In the genomic region with DNA sequence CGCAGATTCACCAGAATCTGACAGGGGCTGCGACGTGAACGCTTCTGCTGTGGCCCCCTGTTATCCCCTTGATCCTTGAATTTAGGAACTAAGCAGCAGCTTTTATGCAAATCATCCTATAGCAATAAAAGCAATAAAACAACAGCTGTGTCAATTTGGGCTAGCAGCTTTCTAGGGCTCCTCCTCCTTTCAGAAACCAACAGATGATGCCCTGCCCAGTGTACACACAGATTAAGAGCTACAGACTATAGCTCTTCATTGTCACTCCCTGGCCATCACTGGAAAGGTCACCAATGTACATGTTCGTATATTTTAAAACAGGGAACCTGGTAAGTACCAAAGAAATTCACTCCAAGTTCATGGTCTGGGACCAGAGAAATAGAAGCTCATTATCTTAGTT, we compare ENCODE assay signal across 21 cellular contexts.
DNase-seq lines count a peak whose midpoint lies in the region; TF ChIP-seq lines count a peak whose summit lies in the region.
"Had no signal": no experiment of that assay in that cellular context is flagged by ENCODE, and none has a peak within 500 bp of the region (broad histone marks: within the 10 kb centered on the region; RNA-seq: fewer than 3 reads in every experiment).

No MANE protein-coding gene starts in this region.

- H3K9me3 Mint-ChIP-seq in endothelial cell (ENCODE audit: unreplicated experiment) = no peaks in the 10 kb centered on the region
- H3K9me3 Mint-ChIP-seq: activated CD4-positive, alpha-beta memory T cell treated with anti-CD3 and anti-CD28 coated beads for 36 hours; immature natural killer cell; stimulated activated naive CD8-positive, alpha-beta T cell treated with anti-CD3 and anti-CD28 coated beads, Interleukin-15, amount 100 ng/mL, for 72 hours; T-helper 2 cell treated with Interferon-gamma antibody and Interleukin-4, amounts not matched to agents 5 μg/mL and 100 μg/mL, for 36 hours; WTC11 had no signal

- TF ChIP-seq CTCF in GM20000 (IDR thresholded peaks at IDR 0.05; ENCODE audit: extremely low read depth, missing control alignments) (no peak), endothelial cell (IDR thresholded peaks at IDR 0.05; ENCODE audit: unreplicated experiment) (no peak)

- DNase-seq in NCI-H1417 (lab: John Stamatoyannopoulos, UW) = peak in 2 of 3 experiments; percentile 11 to 65
- DNase-seq in NCI-H1417 treated with DMSO at 0.1 percent for 48 hours (lab: John Stamatoyannopoulos, UW) = no peak
- DNase-seq in NCI-H146 (lab: John Stamatoyannopoulos, UW) = peak; percentile 88
- DNase-seq in NCI-H748 (lab: John Stamatoyannopoulos, UW; ENCODE audit: unreplicated experiment) = peak; percentile 90
- DNase-seq in left kidney (ENCODE audit: low read depth, low spot score) = peak; percentile 12
- DNase-seq in globus pallidus (ENCODE audit: low spot score) = no peak
- DNase-seq in GM20000 (ENCODE audit: low spot score) = no peak
- no peak for DNase-seq in endothelial cell (ENCODE audit: low spot score)
- DNase-seq: 8988T; activated CD4-positive, alpha-beta memory T cell treated with anti-CD3 and anti-CD28 coated beads for 36 hours; activated gamma-delta T cell; AML-193; immature natural killer cell; NCI-H1048; SK-N-SH; spleen; stimulated activated CD4-positive, alpha-beta T cell treated with anti-CD3 and anti-CD28 coated beads, Interleukin-4, amount 100 ng/mL, for 24 hours; stimulated activated naive CD8-positive, alpha-beta T cell treated with anti-CD3 and anti-CD28 coated beads, Interleukin-15, amount 100 ng/mL, for 72 hours; trophoblast cell had no signal

- H3K27me3 Mint-ChIP-seq in endothelial cell (ENCODE audit: unreplicated experiment) = no peaks in the 10 kb centered on the region
- H3K27me3 Mint-ChIP-seq: activated CD4-positive, alpha-beta memory T cell treated with anti-CD3 and anti-CD28 coated beads for 36 hours; stimulated activated naive CD8-positive, alpha-beta T cell treated with anti-CD3 and anti-CD28 coated beads, Interleukin-15, amount 100 ng/mL, for 72 hours had no signal

- H3K4me3 Mint-ChIP-seq in endothelial cell (ENCODE audit: unreplicated experiment) = no peak overlapping the region
- H3K4me3 Mint-ChIP-seq: activated CD4-positive, alpha-beta memory T cell treated with anti-CD3 and anti-CD28 coated beads for 36 hours; immature natural killer cell; stimulated activated naive CD8-positive, alpha-beta T cell treated with anti-CD3 and anti-CD28 coated beads, Interleukin-15, amount 100 ng/mL, for 72 hours; T-helper 2 cell treated with Interferon-gamma antibody and Interleukin-4, amounts not matched to agents 5 μg/mL and 100 μg/mL, for 36 hours; WTC11 had no signal

- H3K27ac Mint-ChIP-seq in endothelial cell (ENCODE audit: unreplicated experiment) = no peak overlapping the region
- H3K27ac Mint-ChIP-seq: activated CD4-positive, alpha-beta memory T cell treated with anti-CD3 and anti-CD28 coated beads for 36 hours; stimulated activated naive CD8-positive, alpha-beta T cell treated with anti-CD3 and anti-CD28 coated beads, Interleukin-15, amount 100 ng/mL, for 72 hours; T-helper 2 cell treated with Interferon-gamma antibody and Interleukin-4, amounts not matched to agents 5 μg/mL and 100 μg/mL, for 36 hours; WTC11 had no signal

- no peaks in the 10 kb centered on the region for H3K4me1 Mint-ChIP-seq in endothelial cell (ENCODE audit: unreplicated experiment)
- H3K4me1 Mint-ChIP-seq: immature natural killer cell; stimulated activated naive CD8-positive, alpha-beta T cell treated with anti-CD3 and anti-CD28 coated beads, Interleukin-15, amount 100 ng/mL, for 72 hours had no signal

- H3K36me3 Mint-ChIP-seq in endothelial cell (ENCODE audit: low read depth, unreplicated experiment) = no peaks in the 10 kb centered on the region
- H3K36me3 Mint-ChIP-seq: activated CD4-positive, alpha-beta memory T cell treated with anti-CD3 and anti-CD28 coated beads for 36 hours; WTC11 had no signal

Comparison
In these comparisons a context has a peak if more than half of its experiments do, and no peak if none do; other contexts are left out.
1. DNase-seq: peak in NCI-H1417 (2 of 3), NCI-H146 (single experiment), NCI-H748 (single experiment) and left kidney (single experiment); none in NCI-H1417 treated with DMSO at 0.1 percent for 48 hours (single experiment), globus pallidus (single experiment), GM20000 (single experiment) and endothelial cell (single experiment).